In genomic region chr13:114108141-114108761, GRCh38 we compare ENCODE assay signal across 11 cellular contexts. TPM values are rescaled to one million over a fixed set of nuclear protein-coding genes. Genes with fewer than 3 reads are reported as not detected.
DNase-seq lines count a peak whose midpoint lies in the region; ATAC-seq and TF ChIP-seq lines count a peak whose summit lies in the region.
"Had no signal": no experiment of that assay in that cellular context is flagged by ENCODE, and none has a peak within 500 bp of the region (broad histone marks: within the 10 kb centered on the region; RNA-seq: fewer than 3 reads in every experiment).

No MANE protein-coding gene starts in this region.

- no peak overlapping the region for H3K4me3 ChIP-seq in transverse colon
- H3K4me3 ChIP-seq in foreskin fibroblast (ENCODE audit: low read depth in 1 of 2, low read length in 2 of 2) = no peak overlapping the region
- H3K4me3 ChIP-seq: SK-N-MC had no signal

- POLR2A ChIA-PET in activated CD4-positive, alpha-beta T cell treated with anti-CD3 and anti-CD28 coated beads, Interleukin-2, amount 10 ng/mL, durations not matched to agents 7 days and 5 days (lab: Charles Lee) = no interaction called here

- peaks cover 51% of the 10 kb centered on the region for H3K36me3 Mint-ChIP-seq in activated CD4-positive, alpha-beta T cell treated with anti-CD3 and anti-CD28 coated beads, Interleukin-2, amount 10 ng/mL, durations not matched to agents 7 days and 5 days (ENCODE audit: low read depth)
- H3K36me3 Mint-ChIP-seq in activated naive CD8-positive, alpha-beta T cell treated with anti-CD3 and anti-CD28 coated beads, Interleukin-2, amount 50 U/mL, for 24 hours (ENCODE audit: low read depth) = peaks cover 7% of the 10 kb centered on the region

- H3K4me1 Mint-ChIP-seq in activated CD4-positive, alpha-beta T cell treated with anti-CD3 and anti-CD28 coated beads, Interleukin-2, amount 10 ng/mL, durations not matched to agents 7 days and 5 days = peaks cover 62% of the 10 kb centered on the region
- H3K4me1 Mint-ChIP-seq in activated naive CD8-positive, alpha-beta T cell treated with anti-CD3 and anti-CD28 coated beads, Interleukin-2, amount 50 U/mL, for 24 hours = peaks cover 77% of the 10 kb centered on the region

- H3K4me3 Mint-ChIP-seq in activated CD4-positive, alpha-beta T cell treated with anti-CD3 and anti-CD28 coated beads, Interleukin-2, amount 10 ng/mL, durations not matched to agents 7 days and 5 days = no peak overlapping the region
- peak overlapping the region; percentile 50 for H3K4me3 Mint-ChIP-seq in activated naive CD8-positive, alpha-beta T cell treated with anti-CD3 and anti-CD28 coated beads, Interleukin-2, amount 50 U/mL, for 24 hours

- TF ChIP-seq EP300 in transverse colon (IDR thresholded peaks at IDR 0.05; ENCODE audit: low read depth) = no peak

- H3K27ac ChIP-seq in transverse colon = peak overlapping the region in 3 of 4 donors; percentile 21 to 57 (median 32)
- H3K27ac ChIP-seq: SK-N-MC had no signal

- H3K27me3 Mint-ChIP-seq in activated CD4-positive, alpha-beta T cell treated with anti-CD3 and anti-CD28 coated beads, Interleukin-2, amount 10 ng/mL, durations not matched to agents 7 days and 5 days = no peaks in the 10 kb centered on the region
- H3K27me3 Mint-ChIP-seq in activated naive CD8-positive, alpha-beta T cell treated with anti-CD3 and anti-CD28 coated beads, Interleukin-2, amount 50 U/mL, for 24 hours = no peaks in the 10 kb centered on the region

- no peak for ATAC-seq in activated naive CD8-positive, alpha-beta T cell treated with anti-CD3 and anti-CD28 coated beads, Interleukin-2, amount 50 U/mL, for 24 hours
- ATAC-seq in HG03045 (IDR thresholded peaks at IDR 0.05; ENCODE audit: unreplicated experiment) = no peak

- no peaks in the 10 kb centered on the region for H3K27me3 ChIP-seq in transverse colon

- H3K4me1 ChIP-seq in transverse colon = peaks cover 5 to 42% (median 27%) of the 10 kb centered on the region in 4 donors

- no peaks in the 10 kb centered on the region for H3K36me3 ChIP-seq in transverse colon

- peak overlapping the region; percentile 38 for H3K27ac Mint-ChIP-seq in activated CD4-positive, alpha-beta T cell treated with anti-CD3 and anti-CD28 coated beads, Interleukin-2, amount 10 ng/mL, durations not matched to agents 7 days and 5 days
- peak overlapping the region; percentile 69 for H3K27ac Mint-ChIP-seq in activated naive CD8-positive, alpha-beta T cell treated with anti-CD3 and anti-CD28 coated beads, Interleukin-2, amount 50 U/mL, for 24 hours
- H3K27ac Mint-ChIP-seq: progenitor cell of endocrine pancreas had no signal

- TF ChIP-seq POLR2A in transverse colon (IDR thresholded peaks at IDR 0.05) = no peak

- WGBS in transverse colon (ENCODE audit: low coverage in 1 of 2), 2 donors = 91 to 94% methylated on average over 13 to 33 of the region's 33 CpGs

- CTCF ChIA-PET in activated CD4-positive, alpha-beta T cell treated with anti-CD3 and anti-CD28 coated beads, Interleukin-2, amount 10 ng/mL, durations not matched to agents 7 days and 5 days (lab: Charles Lee) = interaction anchor here (0.9 kb wide), 1 partner anchor 10 kb away, joined by 4 read pairs; no protein-coding TSS in a partner anchor

- in situ Hi-C loops in transverse colon (cut with MboI; ENCODE audit: low pct_ligation_motif_present in 1 of 4, low pct_unique_long_range_greater_than_20kb in 1 of 4, low sequenced_read_pairs in 3 of 4) = no loop called here

- TF ChIP-seq CTCF in transverse colon (IDR thresholded peaks at IDR 0.05) = no peak
- no peak for TF ChIP-seq CTCF in foreskin fibroblast (IDR thresholded peaks at IDR 0.05; ENCODE audit: low read depth, low read length)

- intact Hi-C loops in transverse colon (cut with DNase I; ENCODE audit: low total_unique reads) = no loop called here

- H3K9me3 Mint-ChIP-seq in activated CD4-positive, alpha-beta T cell treated with anti-CD3 and anti-CD28 coated beads, Interleukin-2, amount 10 ng/mL, durations not matched to agents 7 days and 5 days = no peaks in the 10 kb centered on the region
- H3K9me3 Mint-ChIP-seq in activated naive CD8-positive, alpha-beta T cell treated with anti-CD3 and anti-CD28 coated beads, Interleukin-2, amount 50 U/mL, for 24 hours = no peaks in the 10 kb centered on the region

- H3K9me3 ChIP-seq in transverse colon = no peaks in the 10 kb centered on the region

- no peak for DNase-seq in activated CD4-positive, alpha-beta T cell treated with anti-CD3 and anti-CD28 coated beads, Interleukin-2, amount 10 ng/mL, durations not matched to agents 7 days and 5 days
- no peak for DNase-seq in activated CD4-positive, alpha-beta T cell treated with anti-CD3 and anti-CD28 coated beads, Interleukin-2, amount 50 U/mL, for 4 hours
- DNase-seq in activated naive CD8-positive, alpha-beta T cell treated with anti-CD3 and anti-CD28 coated beads, Interleukin-2, amount 50 U/mL, for 24 hours = no peak
- DNase-seq in mesenteric fat pad (ENCODE audit: low spot score) (peak; percentile 79), transverse colon (peak; percentile 5), foreskin fibroblast (no peak), NCI-H187 (lab: John Stamatoyannopoulos, UW) (no peak)
- DNase-seq: ACHN had no signal

RNA-seq across cellular contexts. Expression of gene RASA3, which starts 24.2 kb away (rescaled TPM):
- 100 to 1,000 TPM; 114 to 115 TPM for total RNA-seq in activated CD4-positive, alpha-beta T cell treated with anti-CD3 and anti-CD28 coated beads, Interleukin-2, amount 10 ng/mL, durations not matched to agents 7 days and 5 days
- total RNA-seq in mesenteric fat pad (102 TPM), transverse colon (10 to 100 TPM in 1 of 4 donors, 1 to 10 TPM in 3; 4.4 to 15.6 (median 8.5) TPM)

Comparison
In these comparisons a context has a peak if more than half of its experiments do, and no peak if none do; other contexts are left out.
1. DNase-seq: peak in mesenteric fat pad (single experiment) and transverse colon (single experiment); none in activated CD4-positive, alpha-beta T cell treated with anti-CD3 and anti-CD28 coated beads, Interleukin-2, amount 10 ng/mL, durations not matched to agents 7 days and 5 days (single experiment), activated CD4-positive, alpha-beta T cell treated with anti-CD3 and anti-CD28 coated beads, Interleukin-2, amount 50 U/mL, for 4 hours (0 of 2), activated naive CD8-positive, alpha-beta T cell treated with anti-CD3 and anti-CD28 coated beads, Interleukin-2, amount 50 U/mL, for 24 hours (single experiment), foreskin fibroblast (0 of 2) and NCI-H187 (0 of 2).